Comparison of ENCODE assay signal across 1 cellular context in genomic region chr13:87259479-87260083, GRCh38.
TF ChIP-seq lines count a peak whose summit lies in the region.

No MANE protein-coding gene starts in this region.

TF ChIP-seq in A549, 52 proteins besides CTCF, POLR2A, EP300 and RAD21 (continued from another document):
- TF ChIP-seq HES2 (IDR thresholded peaks at IDR 0.05) (no peak), BHLHE40 (IDR thresholded peaks at IDR 0.05; ENCODE audit: low read depth, low read length) (no peak)
TF ChIP-seq in A549: peak in this region for 0.
